In genomic region chr2:45935791-45936622, GRCh38 we compare ENCODE assay signal across 8 cellular contexts.
DNase-seq lines count a peak whose midpoint lies in the region; FAIRE-seq and TF ChIP-seq lines count a peak whose summit lies in the region.

No MANE protein-coding gene starts in this region.

- no peak overlapping the region for H3K4me3 Mint-ChIP-seq in neural crest cell

- H3K4me1 Mint-ChIP-seq in neural crest cell: peaks cover 23% of the 10 kb centered on the region

- DNase-seq in GM12891 (ENCODE audit: insufficient read length, low spot score) (peak; percentile 34), NT2/D1 (ENCODE audit: low read depth, low spot score) (peak; percentile 82), fibroblast of the conjunctiva (ENCODE audit: low read depth) (peak; percentile 95), neural crest cell (ENCODE audit: low read depth, low spot score) (peak; percentile 65), tibial nerve (ENCODE audit: low spot score in 2 of 2) (peak; percentile 92 to 93)
- peak; percentile 36 for DNase-seq in activated T-cell treated with anti-CD3 and anti-CD28 coated beads, Interleukin-2, amount 50 U/mL, for 1 hour

- no peak overlapping the region for H3K27ac Mint-ChIP-seq in neural crest cell (ENCODE audit: unreplicated experiment)

- H3K27ac ChIP-seq in 22Rv1 (no peak overlapping the region), tibial nerve (peak overlapping the region in 2 of 4 donors; percentile 46 to 50)

- no peaks in the 10 kb centered on the region for H3K27me3 Mint-ChIP-seq in neural crest cell (ENCODE audit: low read depth)

- no peaks in the 10 kb centered on the region for H3K36me3 Mint-ChIP-seq in neural crest cell (ENCODE audit: low read depth)

- 33 to 36% methylated on average over 13 of the region's 13 CpGs for WGBS in tibial nerve, 2 donors

- H3K9me3 ChIP-seq in NT2/D1 (ENCODE audit: insufficient read depth, low read length) (0 out of 2 replicates have a peak, but pooled peaks cover 4% of the 10 kb centered on the region), tibial nerve (no peaks in the 10 kb centered on the region)

- peak; percentile 41 for FAIRE-seq in GM12891 (lab: Jason Lieb, UNC)

- TF ChIP-seq CTCF in 22Rv1 (IDR thresholded peaks at IDR 0.05): peak; percentile 53
- TF ChIP-seq CTCF in neural crest cell (conservative IDR thresholded peaks at IDR 0.05): peak; percentile 83
- peak; percentile 65 to 94 (median 68) for TF ChIP-seq CTCF in tibial nerve (IDR thresholded peaks at IDR 0.05)

- H3K27me3 ChIP-seq in NT2/D1 (ENCODE audit: insufficient read depth, insufficient read length) (no peaks in the 10 kb centered on the region), tibial nerve (no peaks in the 10 kb centered on the region)

- peaks cover 3% of the 10 kb centered on the region for H3K9me3 Mint-ChIP-seq in neural crest cell

- H3K4me3 ChIP-seq in NT2/D1 (ENCODE audit: insufficient read length, low read depth) (no peak overlapping the region), tibial nerve (no peak overlapping the region)

- TF ChIP-seq POLR2A in GM12891 (IDR thresholded peaks at IDR 0.05; ENCODE audit: low read depth, low read length) (no peak), tibial nerve (IDR thresholded peaks at IDR 0.05) (no peak)

- H3K4me1 ChIP-seq in NT2/D1 (ENCODE audit: insufficient read depth, insufficient read length) (peaks cover 7% of the 10 kb centered on the region), tibial nerve (peaks cover 0 to 34% (median 11%) of the 10 kb centered on the region in 4 donors)

- H3K36me3 ChIP-seq in NT2/D1 (ENCODE audit: insufficient read depth, insufficient read length, low read length) (no peaks in the 10 kb centered on the region), tibial nerve (no peaks in the 10 kb centered on the region)

- peak; percentile 17; the same call in 1 of the 2 replicates for TF ChIP-seq EP300 in Ishikawa (IDR thresholded peaks at IDR 0.05; ENCODE audit: borderline replicate concordance)
- peak in 1 of 2 donors; percentile 81 for TF ChIP-seq EP300 in tibial nerve (IDR thresholded peaks at IDR 0.05)

- TF ChIP-seq RAD21 in Ishikawa (IDR thresholded peaks at IDR 0.05; ENCODE audit: low read depth): peak; percentile 94

- no peak overlapping the region for H3K9ac ChIP-seq in NT2/D1 (ENCODE audit: insufficient read length, low read depth)

TF ChIP-seq in GM12891, 5 proteins besides CTCF, POLR2A, EP300 and RAD21:
- no peak for TF ChIP-seq POLR2AphosphoS5 (IDR thresholded peaks at IDR 0.05; ENCODE audit: low read depth, low read length)

TF ChIP-seq in Ishikawa, 13 proteins besides CTCF, POLR2A, EP300 and RAD21:
- no peak for TF ChIP-seq EGR1 (IDR thresholded peaks at IDR 0.05)
- peak; percentile 26; the same call in 1 of the 2 replicates for TF ChIP-seq TEAD4 (IDR thresholded peaks at IDR 0.05)
- no peak for TF ChIP-seq ZBTB7A (IDR thresholded peaks at IDR 0.05; ENCODE audit: low read depth)
- 0 out of 2 replicates have a peak, but pooled peaks have one; percentile 49 for TF ChIP-seq TCF12 (IDR thresholded peaks at IDR 0.05; ENCODE audit: low read depth)
- peak; percentile 63 for TF ChIP-seq MAX (IDR thresholded peaks at IDR 0.05)
- peak; percentile 86 for TF ChIP-seq NFIC (IDR thresholded peaks at IDR 0.05)
- peak; percentile 71; the same call in 1 of the 2 replicates for TF ChIP-seq USF1 (IDR thresholded peaks at IDR 0.05)
- TF ChIP-seq, protein P1, sequence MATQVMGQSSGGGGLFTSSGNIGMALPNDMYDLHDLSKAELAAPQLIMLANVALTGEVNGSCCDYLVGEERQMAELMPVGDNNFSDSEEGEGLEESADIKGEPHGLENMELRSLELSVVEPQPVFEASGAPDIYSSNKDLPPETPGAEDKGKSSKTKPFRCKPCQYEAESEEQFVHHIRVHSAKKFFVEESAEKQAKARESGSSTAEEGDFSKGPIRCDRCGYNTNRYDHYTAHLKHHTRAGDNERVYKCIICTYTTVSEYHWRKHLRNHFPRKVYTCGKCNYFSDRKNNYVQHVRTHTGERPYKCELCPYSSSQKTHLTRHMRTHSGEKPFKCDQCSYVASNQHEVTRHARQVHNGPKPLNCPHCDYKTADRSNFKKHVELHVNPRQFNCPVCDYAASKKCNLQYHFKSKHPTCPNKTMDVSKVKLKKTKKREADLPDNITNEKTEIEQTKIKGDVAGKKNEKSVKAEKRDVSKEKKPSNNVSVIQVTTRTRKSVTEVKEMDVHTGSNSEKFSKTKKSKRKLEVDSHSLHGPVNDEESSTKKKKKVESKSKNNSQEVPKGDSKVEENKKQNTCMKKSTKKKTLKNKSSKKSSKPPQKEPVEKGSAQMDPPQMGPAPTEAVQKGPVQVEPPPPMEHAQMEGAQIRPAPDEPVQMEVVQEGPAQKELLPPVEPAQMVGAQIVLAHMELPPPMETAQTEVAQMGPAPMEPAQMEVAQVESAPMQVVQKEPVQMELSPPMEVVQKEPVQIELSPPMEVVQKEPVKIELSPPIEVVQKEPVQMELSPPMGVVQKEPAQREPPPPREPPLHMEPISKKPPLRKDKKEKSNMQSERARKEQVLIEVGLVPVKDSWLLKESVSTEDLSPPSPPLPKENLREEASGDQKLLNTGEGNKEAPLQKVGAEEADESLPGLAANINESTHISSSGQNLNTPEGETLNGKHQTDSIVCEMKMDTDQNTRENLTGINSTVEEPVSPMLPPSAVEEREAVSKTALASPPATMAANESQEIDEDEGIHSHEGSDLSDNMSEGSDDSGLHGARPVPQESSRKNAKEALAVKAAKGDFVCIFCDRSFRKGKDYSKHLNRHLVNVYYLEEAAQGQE (IDR thresholded peaks at IDR 0.05; ENCODE audit: low read depth): no peak

Comparison
In these comparisons a context has a peak if more than half of its experiments do, and no peak if none do; other contexts are left out.
1. DNase-seq: peak in every context shown above with its lines; median percentile 95 in fibroblast of the conjunctiva; 92 in tibial nerve; 82 in NT2/D1; 65 in neural crest cell; 36 in activated T-cell treated with anti-CD3 and anti-CD28 coated beads, Interleukin-2, amount 50 U/mL, for 1 hour; 34 in GM12891.